ENCODE assay signal across 1 cellular context in the genomic region with DNA sequence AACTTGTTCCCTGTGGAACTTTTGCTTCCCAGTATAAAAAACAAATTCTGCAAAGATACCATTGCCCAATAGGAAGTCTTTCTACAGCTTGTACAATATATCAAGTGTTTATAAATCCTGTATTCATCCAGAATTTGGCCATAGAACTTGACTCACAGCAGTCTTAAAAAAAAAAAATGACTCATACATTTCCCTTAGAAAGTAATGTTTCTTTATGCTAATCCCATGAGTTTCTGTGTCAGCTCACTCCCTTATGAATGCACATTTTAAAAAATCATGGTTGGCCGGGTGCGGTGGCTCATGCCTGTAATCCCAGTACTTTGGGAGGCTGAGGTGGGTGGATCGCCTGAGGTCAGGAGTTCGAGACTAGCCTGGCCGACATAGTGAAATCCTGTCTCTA.
TF ChIP-seq lines count a peak whose summit lies in the region.

No MANE protein-coding gene starts in this region.

TF ChIP-seq in HepG2, 621 proteins besides CTCF, POLR2A, EP300 and RAD21 (continued from another document):
- TF ChIP-seq ZNF782 (CRISPR knock-in tag; IDR thresholded peaks at IDR 0.05; ENCODE audit: borderline replicate concordance): no peak
- no peak for TF ChIP-seq ZNF720 (CRISPR knock-in tag; IDR thresholded peaks at IDR 0.05)
- TF ChIP-seq KIAA2018 (CRISPR knock-in tag; IDR thresholded peaks at IDR 0.05; ENCODE audit: borderline replicate concordance): no peak
- TF ChIP-seq MEIS1 (CRISPR knock-in tag; IDR thresholded peaks at IDR 0.05; ENCODE audit: borderline replicate concordance): no peak
- no peak for TF ChIP-seq ZNF101 (CRISPR knock-in tag; IDR thresholded peaks at IDR 0.05; ENCODE audit: borderline replicate concordance, low read depth)
- no peak for TF ChIP-seq ZNF770 (CRISPR knock-in tag; IDR thresholded peaks at IDR 0.05)
- TF ChIP-seq TP53 (CRISPR knock-in tag; conservative IDR thresholded peaks at IDR 0.05): no peak
TF ChIP-seq in HepG2: peak in this region for 0.
